ENCODE assay signal across 7 cellular contexts in genomic region chr4:48343035-48343434, GRCh38. TPM values are rescaled to one million over a fixed set of nuclear protein-coding genes. Genes with fewer than 3 reads are reported as not detected.
DNase-seq lines count a peak whose midpoint lies in the region; TF ChIP-seq lines count a peak whose summit lies in the region.

No MANE protein-coding gene starts in this region.

- no peak overlapping the region for H3K14ac ChIP-seq in H9 (ENCODE audit: insufficient read depth, low read length)

- H3K4me1 Mint-ChIP-seq in H9, result peaks cover 57 to 61% of the 10 kb centered on the region in 2 experiments

- H4K5ac ChIP-seq in H9 (ENCODE audit: insufficient read length, low read depth, low read length), result no peak overlapping the region

- no peak overlapping the region for H2AK5ac ChIP-seq in H9 (ENCODE audit: insufficient read length, low read length)

- H3K18ac ChIP-seq in H9 (ENCODE audit: insufficient read length, low read depth, low read length), result no peak overlapping the region

- H3K79me1 ChIP-seq in H9 (ENCODE audit: insufficient read depth, low read depth, low read length, poor library complexity, severe bottlenecking), result no peaks in the 10 kb centered on the region

- H3K27ac Mint-ChIP-seq in H9, result no peak overlapping the region

- H3K36me3 ChIP-seq in SU-DHL-6 (ENCODE audit: low read length) (no peaks in the 10 kb centered on the region), skeletal muscle satellite cell (ENCODE audit: insufficient read depth, low read length) (no peaks in the 10 kb centered on the region), H7 (replicated peaks; ENCODE audit: control insufficient read depth, insufficient read depth, low read length) (no peaks in the 10 kb centered on the region)

- H3K9me3 ChIP-seq in H9 (ENCODE audit: control insufficient read depth, low read depth, low read length) (no peaks in the 10 kb centered on the region), SU-DHL-6 (ENCODE audit: insufficient read depth, low read length) (no peaks in the 10 kb centered on the region), skeletal muscle satellite cell (replicated peaks; ENCODE audit: low read length) (no peaks in the 10 kb centered on the region)

- TF ChIP-seq CTCF in H9 (conservative IDR thresholded peaks at IDR 0.05) (no peak), SU-DHL-6 (IDR thresholded peaks at IDR 0.05; ENCODE audit: insufficient read depth, low read length, poor library complexity, severe bottlenecking) (no peak), fibroblast of pulmonary artery (IDR thresholded peaks at IDR 0.05; ENCODE audit: low read length, missing control alignments) (no peak)

- peaks cover 10% of the 10 kb centered on the region for H3K23me2 ChIP-seq in H9 (ENCODE audit: insufficient read length, low read depth, low read length, poor library complexity, severe bottlenecking)

- no peak overlapping the region for H2BK15ac ChIP-seq in H9 (ENCODE audit: low read depth, low read length)

- peak overlapping the region; percentile 92 to 95 for H3K4me3 Mint-ChIP-seq in H9

- H3K4me2 ChIP-seq in H9 (ENCODE audit: insufficient read depth, insufficient read length, low read length) (peak overlapping the region; percentile 91), SU-DHL-6 (ENCODE audit: low read depth, low read length, poor library complexity, severe bottlenecking) (peak overlapping the region; percentile 77), skeletal muscle satellite cell (ENCODE audit: low read length) (peak overlapping the region; percentile 84)

- no peak overlapping the region for H2BK20ac ChIP-seq in H9 (ENCODE audit: low read depth, low read length, poor library complexity, severe bottlenecking)

- H3K27ac ChIP-seq in H9 (ENCODE audit: insufficient read length, low read depth, low read length) (no peak overlapping the region), SU-DHL-6 (ENCODE audit: low read depth, low read length) (no peak overlapping the region)

- WGBS in H9 (ENCODE audit: extremely low coverage, insufficient read length, low lambda C conversion rate), result no CpG with 5 or more reads among the region's 3 CpGs

- H4K8ac ChIP-seq in H9 (replicated peaks; ENCODE audit: insufficient read length, low read depth, low read length), result no peak overlapping the region

- H3K56ac ChIP-seq in H9 (ENCODE audit: insufficient read length, low read depth, low read length), result no peak overlapping the region

- H3K4me1 ChIP-seq in H9 (ENCODE audit: insufficient read depth, low read length) (no peaks in the 10 kb centered on the region), skeletal muscle satellite cell (ENCODE audit: control insufficient read depth, insufficient read depth, low read length) (peaks cover 44% of the 10 kb centered on the region)

- H3K4me3 ChIP-seq in SU-DHL-6 (ENCODE audit: insufficient read depth, low read length, poor library complexity, severe bottlenecking), result peak overlapping the region; percentile 97
- H3K4me3 ChIP-seq in fibroblast of pulmonary artery (replicated peaks; ENCODE audit: low read depth, low read length), result peak overlapping the region; percentile 90
- H3K4me3 ChIP-seq in skeletal muscle satellite cell (ENCODE audit: low read length), result peak overlapping the region; percentile 82
- H3K4me3 ChIP-seq in H7 (ENCODE audit: insufficient read depth, low read depth, low read length), result no peak overlapping the region; the same call in 1 of the 2 replicates

- DNase-seq in H9, result no peak
- no peak for DNase-seq in fibroblast of pulmonary artery (ENCODE audit: low read depth)
- DNase-seq in H7, result no peak
- no peak for DNase-seq in NCI-H510A (lab: John Stamatoyannopoulos, UW)
- DNase-seq in NCI-H1436 treated with DMSO at 0.1 percent for 48 hours (lab: John Stamatoyannopoulos, UW), result no peak

- H3K9ac ChIP-seq in H9 (ENCODE audit: extremely low read depth, insufficient read length, low read length), result no peak overlapping the region
- peak overlapping the region; percentile 95 for H3K9ac ChIP-seq in SU-DHL-6 (ENCODE audit: low read length)
- H3K9ac ChIP-seq in skeletal muscle satellite cell (ENCODE audit: low read depth, low read length), result peak overlapping the region; percentile 99

- no peak overlapping the region for H2AFZ ChIP-seq in H9 (ENCODE audit: low read length)
- H2AFZ ChIP-seq in SU-DHL-6 (ENCODE audit: low read depth, low read length, severe bottlenecking), result no peak overlapping the region

- no peak overlapping the region for H3T11ph ChIP-seq in H9 (ENCODE audit: low read length)

- H4K20me1 ChIP-seq in H9 (ENCODE audit: control insufficient read depth, insufficient read depth, insufficient read length) (no peaks in the 10 kb centered on the region), SU-DHL-6 (ENCODE audit: low read depth, low read length) (peaks cover 28% of the 10 kb centered on the region)

- no peak overlapping the region for H3K23ac ChIP-seq in H9 (ENCODE audit: insufficient read length, low read depth, low read length)

- H3K9me2 ChIP-seq in SU-DHL-6 (replicated peaks; ENCODE audit: insufficient read depth, low read length), result no peaks in the 10 kb centered on the region

- H3K9me3 Mint-ChIP-seq in H9, result no peaks in the 10 kb centered on the region

- H4K91ac ChIP-seq in H9 (ENCODE audit: insufficient read length, low read depth, low read length), result no peak overlapping the region

- H3F3A ChIP-seq in SU-DHL-6 (ENCODE audit: insufficient read depth), result peaks cover 8% of the 10 kb centered on the region; the same call in 1 of the 2 replicates

- H3K36me3 Mint-ChIP-seq in H9 (ENCODE audit: insufficient read depth in 1 of 3, low read depth in 3 of 3), result peaks cover 0 to 2% (median 0%) of the 10 kb centered on the region in 3 experiments; a peak in 1 of 7 replicates

- H3K27me3 ChIP-seq in H9 (ENCODE audit: insufficient read depth, low read length) (no peaks in the 10 kb centered on the region), SU-DHL-6 (ENCODE audit: low read length) (no peaks in the 10 kb centered on the region), skeletal muscle satellite cell (ENCODE audit: control insufficient read depth, insufficient read depth, low read length) (no peaks in the 10 kb centered on the region), H7 (ENCODE audit: control insufficient read depth, insufficient read depth, low read length) (no peaks in the 10 kb centered on the region)

- no peak overlapping the region for H3K4ac ChIP-seq in H9 (ENCODE audit: low read depth, low read length)

- no peak overlapping the region for H2BK5ac ChIP-seq in H9 (ENCODE audit: insufficient read length, low read length)

- H3K27me3 Mint-ChIP-seq in H9 (ENCODE audit: low read depth), result no peaks in the 10 kb centered on the region

- H3K79me2 ChIP-seq in H9 (ENCODE audit: insufficient read depth, low read length), result peaks cover 36% of the 10 kb centered on the region; the same call in 1 of the 2 replicates
- peaks cover 62% of the 10 kb centered on the region for H3K79me2 ChIP-seq in SU-DHL-6 (ENCODE audit: insufficient read depth, low read length)

- H2BK120ac ChIP-seq in H9 (ENCODE audit: low read depth, low read length, poor library complexity, severe bottlenecking), result no peak overlapping the region

- H2BK12ac ChIP-seq in H9 (ENCODE audit: insufficient read length, low read depth, low read length), result no peak overlapping the region

RNA-seq across cellular contexts. Expression of gene SLAIN2, which starts 1.7 kb away (rescaled TPM):
- total RNA-seq in H9 (2021), result 30.8 and 32.0 TPM in 2 replicates
- total RNA-seq in skeletal muscle satellite cell (2012; rRNA removed), result 18.8 and 28.8 TPM in 2 replicates
- 32.0 and 34.0 TPM in 2 replicates for total RNA-seq in H7 (2014; rRNA removed; shearing (Covaris generic))
